8 cellular contexts compared by ENCODE assay signal in genomic region chr1:98053471-98054366, GRCh38.
DNase-seq lines count a peak whose midpoint lies in the region; ATAC-seq, FAIRE-seq and TF ChIP-seq lines count a peak whose summit lies in the region.

No MANE protein-coding gene starts in this region.

- peak; percentile 36 to 69; a peak in 4 of 5 replicates for TF ChIP-seq RAD21 in A549 (conservative IDR thresholded peaks at IDR 0.05 in 1 of 2, IDR thresholded peaks at IDR 0.05 in 1 of 2)

- ATAC-seq in A549: peak; percentile 96 to 98
- peak; percentile 97 for ATAC-seq in GM18502 (IDR thresholded peaks at IDR 0.05; ENCODE audit: poor library complexity, unreplicated experiment)
- peak; percentile 92 for ATAC-seq in HG02884 (IDR thresholded peaks at IDR 0.05; ENCODE audit: unreplicated experiment)
- peak; percentile 98 for ATAC-seq in activated CD8-positive, alpha-beta memory T cell treated with anti-CD3 and anti-CD28 coated beads, Interleukin-2, amount 10 ng/mL, durations not matched to agents 7 days and 5 days
- ATAC-seq in stimulated activated memory B cell treated with anti-CD40 and anti-IgM and Interleukin-4, amounts not matched to agents 10 μg/mL and 1 μg/mL and 100 μg/mL, for 72 hours: peak; percentile 88

- H3K9me3 ChIP-seq in A549: no peaks in the 10 kb centered on the region

- H3K4me2 ChIP-seq in A549: peak overlapping the region; percentile 82

- H3K27ac Mint-ChIP-seq in activated CD8-positive, alpha-beta memory T cell treated with anti-CD3 and anti-CD28 coated beads, Interleukin-2, amount 10 ng/mL, durations not matched to agents 7 days and 5 days: no peak overlapping the region
- no peak overlapping the region for H3K27ac Mint-ChIP-seq in mesothelial cell of epicardium
- no peak overlapping the region for H3K27ac Mint-ChIP-seq in stimulated activated memory B cell treated with anti-CD40 and anti-IgM and Interleukin-4, amounts not matched to agents 10 μg/mL and 1 μg/mL and 100 μg/mL, for 72 hours

- CTCF ChIA-PET in A549 (lab: Yijun Ruan, JAX): interaction anchor here (0.7 to 2.2 kb wide), 9 partner anchors 8 to 962 kb away, joined by 3 to 5 read pairs (median 3); partner anchors contain the start of gene DPYD
- CTCF ChIA-PET in activated CD8-positive, alpha-beta memory T cell treated with anti-CD3 and anti-CD28 coated beads, Interleukin-2, amount 10 ng/mL, durations not matched to agents 7 days and 5 days (lab: Charles Lee): interaction anchor here (0.8 to 1.8 kb wide), 19 partner anchors 9 to 1088 kb away, joined by 3 to 17 read pairs (median 3); no protein-coding TSS in a partner anchor

- peak; percentile 50 for TF ChIP-seq CTCF in A549 (IDR thresholded peaks at IDR 0.05)
- peak; percentile 42 for TF ChIP-seq CTCF in epithelial cell of esophagus (IDR thresholded peaks at IDR 0.05; ENCODE audit: insufficient read depth, low read depth, low read length, missing control alignments)
- peak; percentile 93 for TF ChIP-seq CTCF in mesothelial cell of epicardium (IDR thresholded peaks at IDR 0.05; ENCODE audit: unreplicated experiment)

- WGBS in A549 (ENCODE audit: missing lambda C conversion rate): 77% methylated on average over 56 of the region's 81 CpGs

- H3K4me1 ChIP-seq in A549: peaks cover 8% of the 10 kb centered on the region; the same call in 2 of the 3 replicates

- peak overlapping the region; percentile 54 for H3K4me3 Mint-ChIP-seq in activated CD8-positive, alpha-beta memory T cell treated with anti-CD3 and anti-CD28 coated beads, Interleukin-2, amount 10 ng/mL, durations not matched to agents 7 days and 5 days
- peak overlapping the region; percentile 86 for H3K4me3 Mint-ChIP-seq in mesothelial cell of epicardium
- H3K4me3 Mint-ChIP-seq in stimulated activated memory B cell treated with anti-CD40 and anti-IgM and Interleukin-4, amounts not matched to agents 10 μg/mL and 1 μg/mL and 100 μg/mL, for 72 hours: peak overlapping the region; percentile 63

- no peak for TF ChIP-seq POLR2A in A549 (IDR thresholded peaks at IDR 0.05; ENCODE audit: low read length)

- FAIRE-seq in A549 (lab: Jason Lieb, UNC): no peak

- H3K36me3 Mint-ChIP-seq in activated CD8-positive, alpha-beta memory T cell treated with anti-CD3 and anti-CD28 coated beads, Interleukin-2, amount 10 ng/mL, durations not matched to agents 7 days and 5 days: no peaks in the 10 kb centered on the region
- no peaks in the 10 kb centered on the region for H3K36me3 Mint-ChIP-seq in mesothelial cell of epicardium
- no peaks in the 10 kb centered on the region for H3K36me3 Mint-ChIP-seq in stimulated activated memory B cell treated with anti-CD40 and anti-IgM and Interleukin-4, amounts not matched to agents 10 μg/mL and 1 μg/mL and 100 μg/mL, for 72 hours

- H3K4me3 ChIP-seq in A549 (peak overlapping the region; percentile 43), epithelial cell of esophagus (ENCODE audit: low read length) (peak overlapping the region; percentile 58)

- TF ChIP-seq EP300 in A549 (IDR thresholded peaks at IDR 0.05): no peak

- DNase-seq in A549 (ENCODE audit: low read depth in 1 of 2, low spot score in 1 of 2) (peak in 1 of 2 experiments; percentile 59), NCI-H2171 (lab: John Stamatoyannopoulos, UW) (peak; percentile 3), epithelial cell of esophagus (ENCODE audit: low read depth) (peak; percentile 61), mesothelial cell of epicardium (ENCODE audit: low spot score in 2 of 2, unreplicated experiment in 2 of 2) (peak; percentile 35 to 79)
- peak; percentile 66 for DNase-seq in activated CD8-positive, alpha-beta memory T cell treated with anti-CD3 and anti-CD28 coated beads, Interleukin-2, amount 10 ng/mL, durations not matched to agents 7 days and 5 days

- H3K9me3 Mint-ChIP-seq in activated CD8-positive, alpha-beta memory T cell treated with anti-CD3 and anti-CD28 coated beads, Interleukin-2, amount 10 ng/mL, durations not matched to agents 7 days and 5 days (ENCODE audit: low read depth): no peaks in the 10 kb centered on the region
- no peaks in the 10 kb centered on the region for H3K9me3 Mint-ChIP-seq in mesothelial cell of epicardium
- H3K9me3 Mint-ChIP-seq in stimulated activated memory B cell treated with anti-CD40 and anti-IgM and Interleukin-4, amounts not matched to agents 10 μg/mL and 1 μg/mL and 100 μg/mL, for 72 hours: no peaks in the 10 kb centered on the region

- H3K4me1 Mint-ChIP-seq in activated CD8-positive, alpha-beta memory T cell treated with anti-CD3 and anti-CD28 coated beads, Interleukin-2, amount 10 ng/mL, durations not matched to agents 7 days and 5 days: peaks cover 26% of the 10 kb centered on the region
- peaks cover 20% of the 10 kb centered on the region for H3K4me1 Mint-ChIP-seq in mesothelial cell of epicardium
- peaks cover 17% of the 10 kb centered on the region for H3K4me1 Mint-ChIP-seq in stimulated activated memory B cell treated with anti-CD40 and anti-IgM and Interleukin-4, amounts not matched to agents 10 μg/mL and 1 μg/mL and 100 μg/mL, for 72 hours

- POLR2A ChIA-PET in A549 (lab: Yijun Ruan, JAX): no interaction called here

- H3K27ac ChIP-seq in A549: peak overlapping the region; percentile 76 to 91

- peaks cover 85% of the 10 kb centered on the region for H3K27me3 Mint-ChIP-seq in activated CD8-positive, alpha-beta memory T cell treated with anti-CD3 and anti-CD28 coated beads, Interleukin-2, amount 10 ng/mL, durations not matched to agents 7 days and 5 days
- peaks cover 60% of the 10 kb centered on the region for H3K27me3 Mint-ChIP-seq in mesothelial cell of epicardium (ENCODE audit: low read depth)
- H3K27me3 Mint-ChIP-seq in stimulated activated memory B cell treated with anti-CD40 and anti-IgM and Interleukin-4, amounts not matched to agents 10 μg/mL and 1 μg/mL and 100 μg/mL, for 72 hours: peaks cover 76% of the 10 kb centered on the region

TF ChIP-seq in A549, 52 proteins besides CTCF, POLR2A, EP300 and RAD21:
- TF ChIP-seq ELK1 (IDR thresholded peaks at IDR 0.05; ENCODE audit: low read depth, low read length) (no peak), HES2 (IDR thresholded peaks at IDR 0.05) (no peak), SMC3 (IDR thresholded peaks at IDR 0.05) (peak; percentile 66), RCOR1 (IDR thresholded peaks at IDR 0.05; ENCODE audit: low read depth, low read length) (no peak)

Comparison
In these comparisons a context has a peak if more than half of its experiments do, and no peak if none do; other contexts are left out.
1. CTCF ChIP-seq: peak in every context shown above with its lines; median percentile 93 in mesothelial cell of epicardium; 50 in A549; 42 in epithelial cell of esophagus.